18 cellular contexts compared by ENCODE assay signal in genomic region chr14:23021969-23022368, GRCh38. TPM values are rescaled to one million over a fixed set of nuclear protein-coding genes. Genes with fewer than 3 reads are reported as not detected.
A peak's percentile ranks its signal among the peaks of the same experiment; 100 is the strongest.
DNase-seq lines count a peak whose midpoint lies in the region; ATAC-seq and TF ChIP-seq lines count a peak whose summit lies in the region.
"Had no signal": no experiment of that assay in that cellular context is flagged by ENCODE, and none has a peak within 500 bp of the region (broad histone marks: within the 10 kb centered on the region; RNA-seq: fewer than 3 reads in every experiment).

No MANE protein-coding gene starts in this region.

- DNase-seq in activated T-cell treated with anti-CD3 and anti-CD28 coated beads, Interleukin-2, amount 50 U/mL, for 24 hours = no peak
- DNase-seq in activated T-cell treated with anti-CD3 and anti-CD28 coated beads, Interleukin-2, amount 50 U/mL, for 1 hour = no peak
- no peak for DNase-seq in CD4-positive, alpha-beta memory T cell
- DNase-seq in naive thymus-derived CD8-positive, alpha-beta T cell = no peak
- DNase-seq in activated CD4-positive, alpha-beta memory T cell treated with anti-CD3 and anti-CD28 coated beads, Interleukin-2, amount 10 ng/mL, durations not matched to agents 7 days and 5 days = no peak
- DNase-seq: Calu3, DMS53, Kasumi-1, MM.1S, NCI-H1092 treated with DMSO at 0.1 percent for 48 hours, NCI-H1694, NCI-H524, Right ventricle myocardium superior had no signal

- H3K36me3 Mint-ChIP-seq in activated T-cell treated with anti-CD3 and anti-CD28 coated beads, Interleukin-2, amount 50 U/mL, for 24 hours (ENCODE audit: low read depth) = peaks cover 47% of the 10 kb centered on the region
- H3K36me3 Mint-ChIP-seq in CD4-positive, alpha-beta memory T cell = peaks cover 20 to 24% of the 10 kb centered on the region in 2 donors
- peaks cover 20% of the 10 kb centered on the region for H3K36me3 Mint-ChIP-seq in brain
- H3K36me3 Mint-ChIP-seq in naive thymus-derived CD8-positive, alpha-beta T cell = peaks cover 5 to 26% (median 9%) of the 10 kb centered on the region in 3 donors
- peaks cover 28% of the 10 kb centered on the region for H3K36me3 Mint-ChIP-seq in activated CD4-positive, alpha-beta memory T cell treated with anti-CD3 and anti-CD28 coated beads, Interleukin-2, amount 10 ng/mL, durations not matched to agents 7 days and 5 days (ENCODE audit: low read depth)

- H3K4me3 ChIP-seq in CD4-positive, alpha-beta memory T cell (ENCODE audit: low read length in 2 of 2) = no peak overlapping the region

- H3K4me1 Mint-ChIP-seq in activated T-cell treated with anti-CD3 and anti-CD28 coated beads, Interleukin-2, amount 50 U/mL, for 24 hours (ENCODE audit: low read depth) = peaks cover 61% of the 10 kb centered on the region
- H3K4me1 Mint-ChIP-seq in CD4-positive, alpha-beta memory T cell = peaks cover 21 to 33% (median 26%) of the 10 kb centered on the region in 4 donors
- H3K4me1 Mint-ChIP-seq in brain = peaks cover 58% of the 10 kb centered on the region
- peaks cover 30 to 50% (median 43%) of the 10 kb centered on the region in 4 donors for H3K4me1 Mint-ChIP-seq in naive thymus-derived CD8-positive, alpha-beta T cell
- H3K4me1 Mint-ChIP-seq in activated CD4-positive, alpha-beta memory T cell treated with anti-CD3 and anti-CD28 coated beads, Interleukin-2, amount 10 ng/mL, durations not matched to agents 7 days and 5 days = peaks cover 22% of the 10 kb centered on the region

- peaks cover 9% of the 10 kb centered on the region for H3K36me3 ChIP-seq in CD4-positive, alpha-beta memory T cell (ENCODE audit: insufficient read depth, low read length)

- CTCF ChIA-PET in CD4-positive, alpha-beta memory T cell (lab: Charles Lee; ENCODE audit: partially characterized antibody) = interaction anchor here (1.4 to 4.0 kb wide), 2 partner anchors 27 to 35 kb away, joined by 3 to 15 read pairs; no protein-coding TSS in a partner anchor
- CTCF ChIA-PET in activated CD4-positive, alpha-beta memory T cell treated with anti-CD3 and anti-CD28 coated beads, Interleukin-2, amount 10 ng/mL, durations not matched to agents 7 days and 5 days (lab: Charles Lee) = interaction anchor here (1.2 to 2.1 kb wide), 3 partner anchors 15 to 36 kb away, joined by 3 to 5 read pairs (median 4); no protein-coding TSS in a partner anchor

- ATAC-seq in naive thymus-derived CD8-positive, alpha-beta T cell = no peak
- ATAC-seq in GM19328 (IDR thresholded peaks at IDR 0.05; ENCODE audit: unreplicated experiment) = no peak

- H3K9me3 ChIP-seq in CD4-positive, alpha-beta memory T cell (ENCODE audit: control insufficient read depth in 1 of 2, low read length in 2 of 2) = no peaks in the 10 kb centered on the region

- H3K9me3 Mint-ChIP-seq in activated T-cell treated with anti-CD3 and anti-CD28 coated beads, Interleukin-2, amount 50 U/mL, for 24 hours = no peaks in the 10 kb centered on the region
- peaks cover 0 to 1% (median 0%) of the 10 kb centered on the region in 8 donors for H3K9me3 Mint-ChIP-seq in CD4-positive, alpha-beta memory T cell
- H3K9me3 Mint-ChIP-seq in brain = no peaks in the 10 kb centered on the region
- no peaks in the 10 kb centered on the region for H3K9me3 Mint-ChIP-seq in naive thymus-derived CD8-positive, alpha-beta T cell
- no peaks in the 10 kb centered on the region for H3K9me3 Mint-ChIP-seq in activated CD4-positive, alpha-beta memory T cell treated with anti-CD3 and anti-CD28 coated beads, Interleukin-2, amount 10 ng/mL, durations not matched to agents 7 days and 5 days
- H3K9me3 Mint-ChIP-seq: CD14-positive monocyte, IgD-negative memory B cell had no signal

- H3K27ac ChIP-seq in CD4-positive, alpha-beta memory T cell (ENCODE audit: low read depth, low read length) = no peak overlapping the region

- no peaks in the 10 kb centered on the region for H3K27me3 ChIP-seq in CD4-positive, alpha-beta memory T cell (ENCODE audit: insufficient read depth, low read length)

- intact Hi-C loops in CD4-positive, alpha-beta memory T cell (cut with micrococcal nuclease) = no loop called here

- no peaks in the 10 kb centered on the region for H3K27me3 Mint-ChIP-seq in activated T-cell treated with anti-CD3 and anti-CD28 coated beads, Interleukin-2, amount 50 U/mL, for 24 hours
- H3K27me3 Mint-ChIP-seq in CD4-positive, alpha-beta memory T cell = no peaks in the 10 kb centered on the region
- no peaks in the 10 kb centered on the region for H3K27me3 Mint-ChIP-seq in brain
- no peaks in the 10 kb centered on the region for H3K27me3 Mint-ChIP-seq in naive thymus-derived CD8-positive, alpha-beta T cell
- no peaks in the 10 kb centered on the region for H3K27me3 Mint-ChIP-seq in activated CD4-positive, alpha-beta memory T cell treated with anti-CD3 and anti-CD28 coated beads, Interleukin-2, amount 10 ng/mL, durations not matched to agents 7 days and 5 days
- H3K27me3 Mint-ChIP-seq: IgD-negative memory B cell had no signal

- peaks cover 28% of the 10 kb centered on the region for H3K4me1 ChIP-seq in CD4-positive, alpha-beta memory T cell (ENCODE audit: insufficient read depth, low read length)

- peak overlapping the region; percentile 89 for H3K27ac Mint-ChIP-seq in activated T-cell treated with anti-CD3 and anti-CD28 coated beads, Interleukin-2, amount 50 U/mL, for 24 hours
- peak overlapping the region in 4 of 7 donors; percentile 7 to 89 (median 68) for H3K27ac Mint-ChIP-seq in CD4-positive, alpha-beta memory T cell
- H3K27ac Mint-ChIP-seq in brain = peak overlapping the region; percentile 72 to 97 (median 92)
- peak overlapping the region in 8 of 10 donors; percentile 49 to 93 (median 83) for H3K27ac Mint-ChIP-seq in naive thymus-derived CD8-positive, alpha-beta T cell
- H3K27ac Mint-ChIP-seq in activated CD4-positive, alpha-beta memory T cell treated with anti-CD3 and anti-CD28 coated beads, Interleukin-2, amount 10 ng/mL, durations not matched to agents 7 days and 5 days = no peak overlapping the region

- no peak for TF ChIP-seq CTCF in brain (conservative IDR thresholded peaks at IDR 0.05)

- H3K4me3 Mint-ChIP-seq in activated T-cell treated with anti-CD3 and anti-CD28 coated beads, Interleukin-2, amount 50 U/mL, for 24 hours = peak overlapping the region; percentile 41
- peak overlapping the region in 1 of 8 donors; percentile 36 for H3K4me3 Mint-ChIP-seq in CD4-positive, alpha-beta memory T cell
- H3K4me3 Mint-ChIP-seq in brain = peak overlapping the region in 1 of 5 experiments; percentile 23
- peak overlapping the region in 6 of 10 donors; percentile 5 to 81 (median 59) for H3K4me3 Mint-ChIP-seq in naive thymus-derived CD8-positive, alpha-beta T cell
- H3K4me3 Mint-ChIP-seq in activated CD4-positive, alpha-beta memory T cell treated with anti-CD3 and anti-CD28 coated beads, Interleukin-2, amount 10 ng/mL, durations not matched to agents 7 days and 5 days = no peak overlapping the region
- H3K4me3 Mint-ChIP-seq: CD14-positive monocyte, IgD-negative memory B cell had no signal

- POLR2A ChIA-PET in CD4-positive, alpha-beta memory T cell (lab: Charles Lee; ENCODE audit: partially characterized antibody) = interaction anchor here (0.8 to 6.2 kb wide), 3 partner anchors 11 to 15 kb away, joined by 3 to 42 read pairs (median 3); partner anchors contain the start of gene PSMB5
- POLR2A ChIA-PET in naive thymus-derived CD8-positive, alpha-beta T cell (lab: Charles Lee) = interaction anchor here (1.0 to 1.1 kb wide), 2 partner anchors 15 to 432 kb away, joined by 3 to 8 read pairs; no protein-coding TSS in a partner anchor
- POLR2A ChIA-PET in activated CD4-positive, alpha-beta memory T cell treated with anti-CD3 and anti-CD28 coated beads, Interleukin-2, amount 10 ng/mL, durations not matched to agents 7 days and 5 days (lab: Charles Lee) = interaction anchor here (0.8 to 1.6 kb wide), 3 partner anchors 11 to 65 kb away, joined by 3 to 4 read pairs (median 4); partner anchors contain the start of gene HAUS4

RNA-seq across cellular contexts. Expression of gene C14orf93, which starts 12.0 kb away (rescaled TPM):
- total RNA-seq in CD4-positive, alpha-beta memory T cell = 10 to 100 TPM; 13.2 to 13.3 TPM
- polyA plus RNA-seq in CD4-positive, alpha-beta memory T cell = 1 to 10 TPM; 6.0 to 7.9 TPM
- 37.3 TPM for polyA plus RNA-seq in brain (ENCODE audit: insufficient read depth, low read depth, low replicate concordance)
- total RNA-seq in naive thymus-derived CD8-positive, alpha-beta T cell = 10 to 100 TPM; 16.8 to 17.3 TPM
- 10 to 100 TPM in 1 of 3 donors, 1 to 10 TPM in 2; 5.6 to 10.9 (median 7.5) TPM for polyA plus RNA-seq in naive thymus-derived CD8-positive, alpha-beta T cell
- total RNA-seq in activated CD4-positive, alpha-beta memory T cell treated with anti-CD3 and anti-CD28 coated beads, Interleukin-2, amount 10 ng/mL, durations not matched to agents 7 days and 5 days = 10 to 100 TPM in 1 of 2 experiments, 1 to 10 TPM in 1; 9.4 to 10.4 TPM

RNA-seq across cellular contexts. Expression of gene PSMB5, which starts 12.7 kb away (rescaled TPM):
- total RNA-seq in CD4-positive, alpha-beta memory T cell = 10 to 100 TPM; 31.4 to 33.6 TPM
- 10 to 100 TPM; 52.9 to 56.6 TPM for polyA plus RNA-seq in CD4-positive, alpha-beta memory T cell
- 234 TPM for polyA plus RNA-seq in brain (ENCODE audit: insufficient read depth, low read depth, low replicate concordance)
- total RNA-seq in naive thymus-derived CD8-positive, alpha-beta T cell = 10 to 100 TPM; 30.2 to 35.8 TPM
- polyA plus RNA-seq in naive thymus-derived CD8-positive, alpha-beta T cell = 10 to 100 TPM; 33.2 to 49.7 (median 37.9) TPM
- total RNA-seq in activated CD4-positive, alpha-beta memory T cell treated with anti-CD3 and anti-CD28 coated beads, Interleukin-2, amount 10 ng/mL, durations not matched to agents 7 days and 5 days = 10 to 100 TPM; 55.0 to 57.5 TPM

RNA-seq across cellular contexts. Expression of gene PSMB11, which starts 20.0 kb away (rescaled TPM):
- total RNA-seq in CD4-positive, alpha-beta memory T cell = not detected
- polyA plus RNA-seq in CD4-positive, alpha-beta memory T cell = not detected
- not detected for polyA plus RNA-seq in brain (ENCODE audit: insufficient read depth, low read depth, low replicate concordance)
- total RNA-seq in naive thymus-derived CD8-positive, alpha-beta T cell = under 1 TPM; 0.23 to 0.36 TPM
- under 1 TPM in 1 of 3 donors, not detected in 2; 0.12 TPM for polyA plus RNA-seq in naive thymus-derived CD8-positive, alpha-beta T cell
- not detected for total RNA-seq in activated CD4-positive, alpha-beta memory T cell treated with anti-CD3 and anti-CD28 coated beads, Interleukin-2, amount 10 ng/mL, durations not matched to agents 7 days and 5 days
- total RNA-seq: Calu3, HT1080, Right ventricle myocardium superior had no signal
- polyA plus RNA-seq: CD14-positive monocyte, IgD-negative memory B cell had no signal

RNA-seq across cellular contexts. Expression of gene CDH24, which starts 35.4 kb away (rescaled TPM):
- 1 to 10 TPM; 1.3 to 1.6 TPM for total RNA-seq in CD4-positive, alpha-beta memory T cell
- under 1 TPM; 0.15 to 0.53 TPM for polyA plus RNA-seq in CD4-positive, alpha-beta memory T cell
- polyA plus RNA-seq in brain (ENCODE audit: insufficient read depth, low read depth, low replicate concordance) = 18.8 TPM
- 1 to 10 TPM in 1 of 2 experiments, under 1 TPM in 1; 0.96 to 1.2 TPM for total RNA-seq in naive thymus-derived CD8-positive, alpha-beta T cell
- polyA plus RNA-seq in naive thymus-derived CD8-positive, alpha-beta T cell = under 1 TPM; 0.06 to 0.31 (median 0.09) TPM
- 1 to 10 TPM; 1.6 to 2.0 TPM for total RNA-seq in activated CD4-positive, alpha-beta memory T cell treated with anti-CD3 and anti-CD28 coated beads, Interleukin-2, amount 10 ng/mL, durations not matched to agents 7 days and 5 days

RNA-seq across cellular contexts. Expression of gene AJUBA, which starts 39.6 kb away (rescaled TPM):
- total RNA-seq in CD4-positive, alpha-beta memory T cell = 1 to 10 TPM; 2.8 to 3.9 TPM
- polyA plus RNA-seq in CD4-positive, alpha-beta memory T cell = 1 to 10 TPM in 1 of 2 donors, under 1 TPM in 1; 0.30 to 1.3 TPM
- 0.75 TPM for polyA plus RNA-seq in brain (ENCODE audit: insufficient read depth, low read depth, low replicate concordance)
- total RNA-seq in naive thymus-derived CD8-positive, alpha-beta T cell = 1 to 10 TPM; 1.5 to 1.9 TPM
- 1 to 10 TPM in 1 of 3 donors, under 1 TPM in 2; 0.05 to 1.2 (median 0.45) TPM for polyA plus RNA-seq in naive thymus-derived CD8-positive, alpha-beta T cell
- total RNA-seq in activated CD4-positive, alpha-beta memory T cell treated with anti-CD3 and anti-CD28 coated beads, Interleukin-2, amount 10 ng/mL, durations not matched to agents 7 days and 5 days = 1 to 10 TPM; 1.2 to 1.3 TPM
- polyA plus RNA-seq: CD14-positive monocyte had no signal
